In genomic region chr11:20363149-20363499, GRCh38 we compare ENCODE assay signal across 2 cellular contexts.
TF ChIP-seq lines count a peak whose summit lies in the region.

No MANE protein-coding gene starts in this region.

TF ChIP-seq in A549, 52 proteins besides CTCF, POLR2A, EP300 and RAD21 (continued from another document):
- TF ChIP-seq NPAS2 (CRISPR knock-in tag; IDR thresholded peaks at IDR 0.05; ENCODE audit: borderline replicate concordance), result no peak

TF ChIP-seq in SK-N-SH treated with all-trans-retinoic acid at 6 μM for 48 hours, 23 proteins besides CTCF, POLR2A, EP300 and RAD21 (continued from another document):
- TF ChIP-seq, protein P1, sequence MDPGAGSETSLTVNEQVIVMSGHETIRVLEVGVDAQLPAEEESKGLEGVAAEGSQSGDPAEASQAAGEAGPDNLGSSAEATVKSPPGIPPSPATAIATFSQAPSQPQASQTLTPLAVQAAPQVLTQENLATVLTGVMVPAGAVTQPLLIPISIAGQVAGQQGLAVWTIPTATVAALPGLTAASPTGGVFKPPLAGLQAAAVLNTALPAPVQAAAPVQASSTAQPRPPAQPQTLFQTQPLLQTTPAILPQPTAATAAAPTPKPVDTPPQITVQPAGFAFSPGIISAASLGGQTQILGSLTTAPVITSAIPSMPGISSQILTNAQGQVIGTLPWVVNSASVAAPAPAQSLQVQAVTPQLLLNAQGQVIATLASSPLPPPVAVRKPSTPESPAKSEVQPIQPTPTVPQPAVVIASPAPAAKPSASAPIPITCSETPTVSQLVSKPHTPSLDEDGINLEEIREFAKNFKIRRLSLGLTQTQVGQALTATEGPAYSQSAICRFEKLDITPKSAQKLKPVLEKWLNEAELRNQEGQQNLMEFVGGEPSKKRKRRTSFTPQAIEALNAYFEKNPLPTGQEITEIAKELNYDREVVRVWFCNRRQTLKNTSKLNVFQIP (CRISPR knock-in tag; IDR thresholded peaks at IDR 0.05; ENCODE audit: borderline replicate concordance, low read depth), result no peak
- TF ChIP-seq SNAI2 (CRISPR knock-in tag; IDR thresholded peaks at IDR 0.05) (no peak), PATZ1 (CRISPR knock-in tag; IDR thresholded peaks at IDR 0.05; ENCODE audit: borderline replicate concordance) (no peak)
